In genomic region chr10:92789067-92789466, GRCh38 we compare ENCODE assay signal across 19 cellular contexts. TPM values are rescaled to one million over a fixed set of nuclear protein-coding genes. Genes with fewer than 3 reads are reported as not detected.
DNase-seq lines count a peak whose midpoint lies in the region; ATAC-seq and TF ChIP-seq lines count a peak whose summit lies in the region.
"Had no signal": no experiment of that assay in that cellular context is flagged by ENCODE, and none has a peak within 500 bp of the region (broad histone marks: within the 10 kb centered on the region; RNA-seq: fewer than 3 reads in every experiment).

No MANE protein-coding gene starts in this region.

- DNase-seq in memory B cell (ENCODE audit: low spot score in 2 of 2) (peak; percentile 4 to 20), thyroid gland (peak; percentile 31 to 45), NCI-H1417 treated with DMSO at 0.1 percent for 48 hours (lab: John Stamatoyannopoulos, UW) (no peak), mesenteric fat pad (ENCODE audit: low spot score) (no peak)
- DNase-seq: BE2C; Calu3; CD8-positive, alpha-beta T cell; GDM1; H9; HFFc6; KBM-7; NCI-H1105; NCI-H2029 treated with DMSO at 0.1 percent for 48 hours; NCI-H524 treated with DMSO at 0.1 percent for 48 hours; Right ventricle myocardium superior had no signal

- H3K4me3 ChIP-seq in DOHH2 (ENCODE audit: low read length) (no peak overlapping the region), OCI-LY3 (ENCODE audit: low read length) (no peak overlapping the region), thyroid gland (replicated peaks in 1 of 3) (no peak overlapping the region)
- H3K4me3 ChIP-seq: A549 had no signal

- H3K27ac Mint-ChIP-seq in memory B cell = peak overlapping the region; percentile 96
- H3K27ac Mint-ChIP-seq: CD8-positive, alpha-beta T cell; HFFc6 had no signal

- no peak overlapping the region; the same call in 1 of the 2 replicates for H2AFZ ChIP-seq in OCI-LY3 (ENCODE audit: low read depth, low read length)

- peak overlapping the region; percentile 57 for H3K4me2 ChIP-seq in DOHH2 (ENCODE audit: low read length)
- H3K4me2 ChIP-seq in OCI-LY3 (ENCODE audit: low read length) = peak overlapping the region; percentile 27
- H3K4me2 ChIP-seq: A549 had no signal

- H3K79me2 ChIP-seq in DOHH2 (ENCODE audit: control insufficient read depth, low read length) (no peaks in the 10 kb centered on the region), OCI-LY3 (ENCODE audit: low read length) (no peaks in the 10 kb centered on the region)

- H4K20me1 ChIP-seq in DOHH2 (ENCODE audit: control insufficient read depth, insufficient read depth, low read depth, low read length) (no peaks in the 10 kb centered on the region), OCI-LY3 (ENCODE audit: insufficient read depth, low read length) (no peaks in the 10 kb centered on the region)

- H3F3A ChIP-seq in DOHH2 (ENCODE audit: control insufficient read depth, insufficient read depth) = 0 out of 2 replicates have a peak, but pooled peaks cover 2% of the 10 kb centered on the region

- H3K9me3 ChIP-seq in DOHH2 (ENCODE audit: control insufficient read depth, insufficient read depth, low read length) (no peaks in the 10 kb centered on the region), OCI-LY3 (ENCODE audit: insufficient read depth, low read length) (no peaks in the 10 kb centered on the region), thyroid gland (no peaks in the 10 kb centered on the region)
- H3K9me3 ChIP-seq: A549, BE2C had no signal

- H3K27ac ChIP-seq in DOHH2 (ENCODE audit: low read depth, low read length) (no peak overlapping the region), OCI-LY3 (ENCODE audit: low read length) (no peak overlapping the region), thyroid gland (no peak overlapping the region)
- H3K27ac ChIP-seq: A549 had no signal

- H3K36me3 Mint-ChIP-seq in memory B cell = no peaks in the 10 kb centered on the region
- H3K36me3 Mint-ChIP-seq: CD8-positive, alpha-beta T cell had no signal

- H3K9me3 Mint-ChIP-seq in memory B cell = no peaks in the 10 kb centered on the region
- H3K9me3 Mint-ChIP-seq: CD8-positive, alpha-beta T cell; H9; HFFc6 had no signal

- no peak overlapping the region for H3K4me3 Mint-ChIP-seq in memory B cell
- H3K4me3 Mint-ChIP-seq: CD8-positive, alpha-beta T cell; H9; HFFc6 had no signal

- H3K27me3 ChIP-seq in DOHH2 (ENCODE audit: control insufficient read depth, low read length) (peaks cover 33% of the 10 kb centered on the region), OCI-LY3 (ENCODE audit: low read depth, low read length) (no peaks in the 10 kb centered on the region), thyroid gland (no peaks in the 10 kb centered on the region)
- H3K27me3 ChIP-seq: BE2C had no signal

- no peaks in the 10 kb centered on the region for H3K9me2 ChIP-seq in DOHH2 (replicated peaks; ENCODE audit: control insufficient read depth, low read length)

- H3K4me1 ChIP-seq in DOHH2 (ENCODE audit: control insufficient read depth, low read length) = peaks cover 42% of the 10 kb centered on the region
- H3K4me1 ChIP-seq in OCI-LY3 (ENCODE audit: low read length) = peaks cover 39% of the 10 kb centered on the region
- H3K4me1 ChIP-seq in thyroid gland = peaks cover 18 to 23% of the 10 kb centered on the region in 2 donors
- H3K4me1 ChIP-seq: A549, BE2C had no signal

- WGBS in thyroid gland, 2 donors = 38 to 56% methylated on average over 8 of the region's 8 CpGs

- H3K9ac ChIP-seq in OCI-LY3 (ENCODE audit: low read length) = no peak overlapping the region

- H3K27me3 Mint-ChIP-seq in memory B cell = no peaks in the 10 kb centered on the region

- H3K36me3 ChIP-seq in DOHH2 (ENCODE audit: control insufficient read depth, low read length) (no peaks in the 10 kb centered on the region), OCI-LY3 (replicated peaks; ENCODE audit: low read depth, low read length) (no peaks in the 10 kb centered on the region), thyroid gland (no peaks in the 10 kb centered on the region)
- H3K36me3 ChIP-seq: BE2C had no signal

- no peak for TF ChIP-seq POLR2A in thyroid gland (IDR thresholded peaks at IDR 0.05)

- H3K4me1 Mint-ChIP-seq in memory B cell = peaks cover 30% of the 10 kb centered on the region

- intact Hi-C loops in thyroid gland (cut with DNase I) = no loop called here

- TF ChIP-seq CTCF in DOHH2 (IDR thresholded peaks at IDR 0.05; ENCODE audit: low read depth, low read length, poor library complexity, severe bottlenecking) (no peak), OCI-LY3 (IDR thresholded peaks at IDR 0.05; ENCODE audit: low read depth, low read length) (0 out of 2 replicates have a peak, but pooled peaks have one; percentile 6), thyroid gland (IDR thresholded peaks at IDR 0.05) (no peak)

- ATAC-seq in memory B cell (ENCODE audit: low read depth) = peak; percentile 69
- ATAC-seq in GM18868 (IDR thresholded peaks at IDR 0.05; ENCODE audit: unreplicated experiment) = no peak
- ATAC-seq: A549; CD8-positive, alpha-beta T cell had no signal

RNA-seq across cellular contexts. Expression of gene EXOC6, which starts 59.3 kb away (rescaled TPM):
- total RNA-seq in thyroid gland = 10 to 100 TPM; 51.6 to 74.0 (median 61.1) TPM
- total RNA-seq in mesenteric fat pad = 12.3 TPM

Comparison
In these comparisons a context has a peak if more than half of its experiments do, and no peak if none do; other contexts are left out.
1. DNase-seq: peak in memory B cell (2 of 2) and thyroid gland (2 of 2); none in NCI-H1417 treated with DMSO at 0.1 percent for 48 hours (single experiment) and mesenteric fat pad (single experiment).